Comparison of ENCODE assay signal across 31 cellular contexts in genomic region chr17:9224485-9224884, GRCh38.
"Had no signal": no experiment of that assay in that cellular context is flagged by ENCODE, and none has a peak within 500 bp of the region (broad histone marks: within the 10 kb centered on the region; RNA-seq: fewer than 3 reads in every experiment).

No MANE protein-coding gene starts in this region.

- H3K27ac ChIP-seq: breast epithelium, epithelial cell of prostate, heart left ventricle, suprapubic skin, tibial nerve had no signal

- FAIRE-seq: endometrium had no signal

- H3K9me3 Mint-ChIP-seq: activated CD4-positive, alpha-beta memory T cell treated with anti-CD3 and anti-CD28 coated beads, Interleukin-2, amount 10 ng/mL, durations not matched to agents 7 days and 5 days; activated CD4-positive, alpha-beta T cell treated with anti-CD3 and anti-CD28 coated beads, Interleukin-2, amount 10 ng/mL, durations not matched to agents 24 days and 14 days; activated T-cell treated with anti-CD3 and anti-CD28 coated beads, Interleukin-2, amount 50 U/mL, for 24 hours; dendritic cell treated with granulocyte-macrophage colony-stimulating factor and Interleukin-4, amounts not matched to agents 40 ng/mL and 50 ng/mL, for 4 days; immature natural killer cell; natural killer cell treated with Interleukin-12 subunit alpha and Interleukin-12 subunit beta and Interleukin-15 and Interleukin-18, amount 100 ng/mL, for 72 hours; stimulated activated memory B cell treated with anti-CD40 and anti-IgM and Interleukin-4, amounts not matched to agents 10 μg/mL and 1 μg/mL and 100 μg/mL, for 72 hours had no signal

- DNase-seq: activated CD4-positive, alpha-beta memory T cell treated with anti-CD3 and anti-CD28 coated beads, Interleukin-2, amount 10 ng/mL, durations not matched to agents 7 days and 5 days; activated CD4-positive, alpha-beta T cell treated with anti-CD3 and anti-CD28 coated beads, Interleukin-2, amount 10 ng/mL, durations not matched to agents 24 days and 14 days; activated CD4-positive, CD25-positive, alpha-beta regulatory T cell treated with anti-CD3 and anti-CD28 coated beads, Interleukin-2, amount 50 U/mL, for 72 hours; activated CD8-positive, alpha-beta memory T cell treated with anti-CD3 and anti-CD28 coated beads, Interleukin-2, amount 50 U/mL, for 48 hours; activated gamma-delta T cell treated with Interleukin-2 at 50 U/mL for 16 hours; activated naive CD4-positive, alpha-beta T cell treated with anti-CD3 and anti-CD28 coated beads, Interleukin-2, amount 50 U/mL, for 16 hours; activated T-cell treated with anti-CD3 and anti-CD28 coated beads, Interleukin-2, amount 50 U/mL, for 24 hours; central memory CD4-positive, alpha-beta T cell; effector CD4-positive, alpha-beta T cell; hypothalamus; immature natural killer cell; stimulated activated CD4-positive, alpha-beta T cell treated with anti-CD3 and anti-CD28 coated beads, Interleukin-1b, Interleukin-23, amount 100 ng/mL, for 48 hours; stimulated activated CD4-positive, alpha-beta T cell treated with anti-CD3 and anti-CD28 coated beads, Interleukin-4, amount 100 ng/mL, for 4 hours; stimulated activated CD8-positive, alpha-beta memory T cell treated with anti-CD3 and anti-CD28 coated beads, Interleukin-4, amount 100 ng/mL, for 48 hours; stomach; T-helper 2 cell had no signal

- H3K4me1 ChIP-seq: breast epithelium had no signal

- H3K4me3 Mint-ChIP-seq: activated CD4-positive, alpha-beta memory T cell treated with anti-CD3 and anti-CD28 coated beads, Interleukin-2, amount 10 ng/mL, durations not matched to agents 7 days and 5 days; activated CD4-positive, alpha-beta T cell treated with anti-CD3 and anti-CD28 coated beads, Interleukin-2, amount 10 ng/mL, durations not matched to agents 24 days and 14 days; activated T-cell treated with anti-CD3 and anti-CD28 coated beads, Interleukin-2, amount 50 U/mL, for 24 hours; dendritic cell treated with granulocyte-macrophage colony-stimulating factor and Interleukin-4, amounts not matched to agents 40 ng/mL and 50 ng/mL, for 4 days; immature natural killer cell; natural killer cell treated with Interleukin-12 subunit alpha and Interleukin-12 subunit beta and Interleukin-15 and Interleukin-18, amount 100 ng/mL, for 72 hours; stimulated activated memory B cell treated with anti-CD40 and anti-IgM and Interleukin-4, amounts not matched to agents 10 μg/mL and 1 μg/mL and 100 μg/mL, for 72 hours had no signal

- H3K9me3 ChIP-seq: breast epithelium, heart left ventricle, mucosa of descending colon, stomach, suprapubic skin, tibial nerve had no signal

- H3K4me1 Mint-ChIP-seq: activated CD4-positive, alpha-beta T cell treated with anti-CD3 and anti-CD28 coated beads, Interleukin-2, amount 10 ng/mL, durations not matched to agents 24 days and 14 days; immature natural killer cell; stimulated activated memory B cell treated with anti-CD40 and anti-IgM and Interleukin-4, amounts not matched to agents 10 μg/mL and 1 μg/mL and 100 μg/mL, for 72 hours had no signal

- H3K4me3 ChIP-seq: breast epithelium, heart left ventricle, lung, mucosa of descending colon, skin epidermis, stomach, suprapubic skin, tibial nerve had no signal

- ATAC-seq: heart left ventricle; left lobe of liver; mucosa of descending colon; natural killer cell treated with Interleukin-12 subunit alpha and Interleukin-12 subunit beta and Interleukin-15 and Interleukin-18, amount 100 ng/mL, for 72 hours; sciatic nerve; SK-N-SH treated with all-trans-retinoic acid at 6 μM for 48 hours; stimulated activated memory B cell treated with anti-CD40 and anti-IgM and Interleukin-4, amounts not matched to agents 10 μg/mL and 1 μg/mL and 100 μg/mL, for 72 hours had no signal

- H3K27me3 Mint-ChIP-seq: activated CD4-positive, alpha-beta memory T cell treated with anti-CD3 and anti-CD28 coated beads, Interleukin-2, amount 10 ng/mL, durations not matched to agents 7 days and 5 days; activated CD4-positive, alpha-beta T cell treated with anti-CD3 and anti-CD28 coated beads, Interleukin-2, amount 10 ng/mL, durations not matched to agents 24 days and 14 days; activated T-cell treated with anti-CD3 and anti-CD28 coated beads, Interleukin-2, amount 50 U/mL, for 24 hours; natural killer cell treated with Interleukin-12 subunit alpha and Interleukin-12 subunit beta and Interleukin-15 and Interleukin-18, amount 100 ng/mL, for 72 hours had no signal

- H3K36me3 ChIP-seq: breast epithelium, heart left ventricle, suprapubic skin, tibial nerve had no signal

- H3K36me3 Mint-ChIP-seq: immature natural killer cell; natural killer cell treated with Interleukin-12 subunit alpha and Interleukin-12 subunit beta and Interleukin-15 and Interleukin-18, amount 100 ng/mL, for 72 hours; stimulated activated memory B cell treated with anti-CD40 and anti-IgM and Interleukin-4, amounts not matched to agents 10 μg/mL and 1 μg/mL and 100 μg/mL, for 72 hours had no signal

- H3K27me3 ChIP-seq: breast epithelium, heart left ventricle, stomach, suprapubic skin, tibial nerve had no signal

- H3K27ac Mint-ChIP-seq: activated CD4-positive, alpha-beta memory T cell treated with anti-CD3 and anti-CD28 coated beads, Interleukin-2, amount 10 ng/mL, durations not matched to agents 7 days and 5 days; activated CD4-positive, alpha-beta T cell treated with anti-CD3 and anti-CD28 coated beads, Interleukin-2, amount 10 ng/mL, durations not matched to agents 24 days and 14 days; activated T-cell treated with anti-CD3 and anti-CD28 coated beads, Interleukin-2, amount 50 U/mL, for 24 hours; dendritic cell treated with granulocyte-macrophage colony-stimulating factor and Interleukin-4, amounts not matched to agents 40 ng/mL and 50 ng/mL, for 4 days; immature natural killer cell; natural killer cell treated with Interleukin-12 subunit alpha and Interleukin-12 subunit beta and Interleukin-15 and Interleukin-18, amount 100 ng/mL, for 72 hours; stimulated activated memory B cell treated with anti-CD40 and anti-IgM and Interleukin-4, amounts not matched to agents 10 μg/mL and 1 μg/mL and 100 μg/mL, for 72 hours had no signal
